22 cellular contexts compared by ENCODE assay signal in genomic region chr20:4267242-4267641, GRCh38.
"Had no signal": no experiment of that assay in that cellular context is flagged by ENCODE, and none has a peak within 500 bp of the region (broad histone marks: within the 10 kb centered on the region; RNA-seq: fewer than 3 reads in every experiment).

No MANE protein-coding gene starts in this region.

- H3K9me3 Mint-ChIP-seq: activated naive CD4-positive, alpha-beta T cell treated with anti-CD3 and anti-CD28 coated beads, Interleukin-2, amount 50 U/mL, for 24 hours had no signal

- DNase-seq: activated CD4-positive, alpha-beta T cell treated with anti-CD3 and anti-CD28 coated beads for 4 hours; activated CD8-positive, alpha-beta memory T cell treated with anti-CD3 and anti-CD28 coated beads, Interleukin-2, amount 50 U/mL, for 4 hours; activated CD8-positive, alpha-beta T cell treated with anti-CD3 and anti-CD28 coated beads for 36 hours; aorta; caudate nucleus; colonic mucosa; MM.1S; NCI-H1105; NCI-H1436; NCI-H1694 treated with DMSO at 0.1 percent for 48 hours; NCI-H2029 treated with DMSO at 0.1 percent for 48 hours; NCI-H2171; NCI-H2227 treated with DMSO at 0.1 percent for 48 hours; NCI-H446 treated with DMSO at 0.1 percent for 48 hours; NCI-H524 treated with DMSO at 0.1 percent for 48 hours; NCI-H774; PC-3; SHP77 treated with DMSO at 0.1 percent for 48 hours; T-helper 1 cell had no signal

- H3K27me3 ChIP-seq: breast epithelium, colonic mucosa had no signal

- H3K27ac ChIP-seq: breast epithelium, colonic mucosa had no signal

- H3K4me1 Mint-ChIP-seq: activated naive CD4-positive, alpha-beta T cell treated with anti-CD3 and anti-CD28 coated beads, Interleukin-2, amount 50 U/mL, for 24 hours had no signal

- H3K4me3 Mint-ChIP-seq: activated CD8-positive, alpha-beta T cell treated with anti-CD3 and anti-CD28 coated beads for 36 hours; activated naive CD4-positive, alpha-beta T cell treated with anti-CD3 and anti-CD28 coated beads, Interleukin-2, amount 50 U/mL, for 24 hours had no signal

- H3K4me3 ChIP-seq: breast epithelium, colonic mucosa had no signal

- H3K36me3 Mint-ChIP-seq: activated naive CD4-positive, alpha-beta T cell treated with anti-CD3 and anti-CD28 coated beads, Interleukin-2, amount 50 U/mL, for 24 hours had no signal

- ATAC-seq: activated CD4-positive, CD25-positive, alpha-beta regulatory T cell treated with anti-CD3 and anti-CD28 coated beads, Interleukin-2, amount 50 U/mL, for 24 hours; activated CD8-positive, alpha-beta T cell treated with anti-CD3 and anti-CD28 coated beads for 36 hours; PC-3 had no signal

- H3K27ac Mint-ChIP-seq: activated CD8-positive, alpha-beta T cell treated with anti-CD3 and anti-CD28 coated beads for 36 hours; activated naive CD4-positive, alpha-beta T cell treated with anti-CD3 and anti-CD28 coated beads, Interleukin-2, amount 50 U/mL, for 24 hours had no signal
